ENCODE assay signal across 8 cellular contexts in genomic region chr14:30719137-30719536, GRCh38.
"Had no signal": no experiment of that assay in that cellular context is flagged by ENCODE, and none has a peak within 500 bp of the region (broad histone marks: within the 10 kb centered on the region; RNA-seq: fewer than 3 reads in every experiment).

No MANE protein-coding gene starts in this region.

- H3K9me3 ChIP-seq: HAP-1 had no signal

- H3K36me3 ChIP-seq: HAP-1 had no signal

- H3K4me1 ChIP-seq: HAP-1 had no signal

- ATAC-seq: HCT116 had no signal

- DNase-seq: GOT3, H7, HFFc6, IMR-90, KBM-7 had no signal

- H3K27ac ChIP-seq: HL-60 had no signal

- H3K4me3 ChIP-seq: HAP-1 had no signal
